28 cellular contexts compared by ENCODE assay signal in genomic region chr20:49797292-49797628, GRCh38.
"Had no signal": no experiment of that assay in that cellular context is flagged by ENCODE, and none has a peak within 500 bp of the region (broad histone marks: within the 10 kb centered on the region; RNA-seq: fewer than 3 reads in every experiment).

No MANE protein-coding gene starts in this region.

- DNase-seq: activated B cell treated with CpG ODN at 0.5 μM for 24 hours; activated CD4-positive, alpha-beta T cell treated with anti-CD3 and anti-CD28 coated beads, Interleukin-2, amount 50 U/mL, for 1 hour; activated CD8-positive, alpha-beta memory T cell treated with anti-CD3 and anti-CD28 coated beads, Interleukin-2, amount 10 ng/mL, durations not matched to agents 7 days and 5 days; activated CD8-positive, alpha-beta T cell treated with anti-CD3 and anti-CD28 coated beads, Interleukin-2, amount 10 ng/mL, durations not matched to agents 7 days and 5 days; activated T-cell treated with anti-CD3 and anti-CD28 coated beads, Interleukin-2, amount 50 U/mL, for 48 hours; anterior cingulate cortex; body of pancreas; cerebellar nuclear complex; colonic mucosa; dorsolateral prefrontal cortex; effector memory CD4-positive, alpha-beta T cell; erythroblast; glutamatergic neuron; islet precursor cell; left colon; naive B cell; posterior cingulate gyrus; stimulated activated CD4-positive, alpha-beta T cell treated with anti-CD3 and anti-CD28 coated beads, Interleukin-15, amount 100 ng/mL, for 24 hours; stimulated activated naive CD4-positive, alpha-beta T cell; T-helper 1 cell had no signal

- H3K4me3 ChIP-seq: body of pancreas, colonic mucosa, dorsolateral prefrontal cortex, right lobe of liver, suprapubic skin, tibial artery had no signal

- ATAC-seq: activated CD8-positive, alpha-beta memory T cell treated with anti-CD3 and anti-CD28 coated beads, Interleukin-2, amount 10 ng/mL, durations not matched to agents 7 days and 5 days; activated CD8-positive, alpha-beta T cell treated with anti-CD3 and anti-CD28 coated beads, Interleukin-2, amount 10 ng/mL, durations not matched to agents 7 days and 5 days; body of pancreas had no signal

- H3K36me3 Mint-ChIP-seq: activated CD8-positive, alpha-beta memory T cell treated with anti-CD3 and anti-CD28 coated beads, Interleukin-2, amount 10 ng/mL, durations not matched to agents 7 days and 5 days; activated naive CD8-positive, alpha-beta T cell; mesothelial cell of epicardium; naive B cell had no signal

- H3K27ac Mint-ChIP-seq: activated B cell treated with CpG ODN at 0.5 μM for 24 hours; activated CD8-positive, alpha-beta memory T cell treated with anti-CD3 and anti-CD28 coated beads, Interleukin-2, amount 10 ng/mL, durations not matched to agents 7 days and 5 days; activated CD8-positive, alpha-beta T cell treated with anti-CD3 and anti-CD28 coated beads, Interleukin-2, amount 10 ng/mL, durations not matched to agents 7 days and 5 days; activated naive CD8-positive, alpha-beta T cell; activated T-helper 2 cell treated with anti-CD3 and anti-CD28 coated beads, Interferon-gamma antibody, Interleukin-2, Interleukin-4, amounts not matched to agents 10 μg/mL and 5 μg/mL and 100 μg/mL, durations not matched to agents 14 hours and 24 hours and 36 hours; mesothelial cell of epicardium; T-helper 2 cell treated with Interferon-gamma antibody and Interleukin-4, amounts not matched to agents 5 μg/mL and 100 μg/mL, for 36 hours had no signal

- H3K4me1 ChIP-seq: body of pancreas, tibial artery had no signal

- H3K9me3 Mint-ChIP-seq: activated B cell treated with CpG ODN at 0.5 μM for 24 hours; activated T-helper 2 cell treated with anti-CD3 and anti-CD28 coated beads, Interferon-gamma antibody, Interleukin-2, Interleukin-4, amounts not matched to agents 10 μg/mL and 5 μg/mL and 100 μg/mL, durations not matched to agents 14 hours and 24 hours and 36 hours; mesothelial cell of epicardium; naive B cell; neural crest cell; T-helper 2 cell treated with Interferon-gamma antibody and Interleukin-4, amounts not matched to agents 5 μg/mL and 100 μg/mL, for 36 hours had no signal

- H3K27ac ChIP-seq: body of pancreas, colonic mucosa, dorsolateral prefrontal cortex, right lobe of liver, suprapubic skin, tibial artery had no signal

- H3K4me1 Mint-ChIP-seq: mesothelial cell of epicardium had no signal

- H3K27me3 Mint-ChIP-seq: activated B cell treated with CpG ODN at 0.5 μM for 24 hours had no signal

- H3K27me3 ChIP-seq: body of pancreas, colonic mucosa, dorsolateral prefrontal cortex, right lobe of liver, suprapubic skin, tibial artery had no signal

- H3K9me3 ChIP-seq: body of pancreas, colonic mucosa, right lobe of liver, suprapubic skin, tibial artery had no signal

- H3K36me3 ChIP-seq: colonic mucosa, right lobe of liver, suprapubic skin, tibial artery had no signal

- H3K4me3 Mint-ChIP-seq: activated B cell treated with CpG ODN at 0.5 μM for 24 hours; activated CD8-positive, alpha-beta memory T cell treated with anti-CD3 and anti-CD28 coated beads, Interleukin-2, amount 10 ng/mL, durations not matched to agents 7 days and 5 days; activated CD8-positive, alpha-beta T cell treated with anti-CD3 and anti-CD28 coated beads, Interleukin-2, amount 10 ng/mL, durations not matched to agents 7 days and 5 days; activated naive CD8-positive, alpha-beta T cell; mesothelial cell of epicardium; neural crest cell; T-helper 2 cell treated with Interferon-gamma antibody and Interleukin-4, amounts not matched to agents 5 μg/mL and 100 μg/mL, for 36 hours had no signal
